29 cellular contexts compared by ENCODE assay signal in the genomic region with DNA sequence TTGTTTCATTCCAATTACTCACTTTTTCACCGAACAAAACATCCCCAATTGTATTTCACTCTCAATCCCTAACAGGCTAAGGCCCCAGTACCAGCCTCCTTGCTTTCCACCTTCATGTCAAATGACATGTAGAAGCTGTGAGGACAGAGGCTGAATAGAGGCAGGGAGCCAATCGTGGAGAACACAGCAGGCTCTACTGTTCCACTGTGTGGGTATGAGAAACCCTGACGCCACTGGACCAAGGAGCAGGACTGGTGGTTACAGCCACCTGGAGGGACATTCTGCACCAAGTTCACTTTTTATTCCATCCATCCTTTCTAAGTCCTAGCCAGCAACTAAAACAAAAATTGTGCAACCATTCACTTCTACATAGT.
"Had no signal": no experiment of that assay in that cellular context is flagged by ENCODE, and none has a peak within 500 bp of the region (broad histone marks: within the 10 kb centered on the region; RNA-seq: fewer than 3 reads in every experiment).

No MANE protein-coding gene starts in this region.

- DNase-seq: activated CD4-positive, alpha-beta memory T cell treated with anti-CD3 and anti-CD28 coated beads, Interleukin-2, amount 10 ng/mL, durations not matched to agents 7 days and 5 days; activated CD4-positive, alpha-beta T cell treated with anti-CD3 and anti-CD28 coated beads for 1 hour; activated CD4-positive, alpha-beta T cell treated with anti-CD3 and anti-CD28 coated beads for 48 hours; activated CD4-positive, CD25-positive, alpha-beta regulatory T cell; activated CD8-positive, alpha-beta memory T cell treated with anti-CD3 and anti-CD28 coated beads for 24 hours; activated CD8-positive, alpha-beta memory T cell treated with anti-CD3 and anti-CD28 coated beads, Interleukin-2, amount 10 ng/mL, durations not matched to agents 7 days and 5 days; activated CD8-positive, alpha-beta memory T cell treated with anti-CD3 and anti-CD28 coated beads, Interleukin-2, amount 50 U/mL, for 48 hours; activated effector memory CD4-positive, alpha-beta T cell treated with Interleukin-2 at 50 U/mL for 16 hours; activated naive CD4-positive, alpha-beta T cell treated with anti-CD3 and anti-CD28 coated beads, Interleukin-2, amount 10 ng/mL, durations not matched to agents 7 days and 5 days; activated naive CD8-positive, alpha-beta T cell treated with anti-CD3 and anti-CD28 coated beads, Interleukin-2, amount 50 U/mL, for 24 hours; activated T-cell treated with anti-CD3 and anti-CD28 coated beads, Interleukin-2, amount 50 U/mL, for 48 hours; brain microvascular endothelial cell; Kasumi-1; KG1; MG63; MV-4-11; NCI-H1092; NCI-H1436 treated with DMSO at 0.1 percent for 48 hours; NCI-H187; NCI-H2029 treated with DMSO at 0.1 percent for 48 hours; NCI-H2107; NCI-H2171; NCI-H510A; NCI-H526; NCI-H748 treated with DMSO at 0.1 percent for 48 hours; Right ventricle myocardium superior; T1000; WERI-Rb-1 had no signal

- H3K27me3 ChIP-seq: brain microvascular endothelial cell, MG63 had no signal

- H3K9me3 ChIP-seq: MG63 had no signal

- H3K36me3 ChIP-seq: brain microvascular endothelial cell, MG63, WERI-Rb-1 had no signal

- H3K4me3 ChIP-seq: SK-N-MC had no signal

- ATAC-seq: activated CD8-positive, alpha-beta memory T cell treated with anti-CD3 and anti-CD28 coated beads, Interleukin-2, amount 10 ng/mL, durations not matched to agents 7 days and 5 days; activated naive CD8-positive, alpha-beta T cell treated with anti-CD3 and anti-CD28 coated beads, Interleukin-2, amount 50 U/mL, for 24 hours had no signal

- H3K27ac ChIP-seq: brain microvascular endothelial cell, SK-N-MC, WERI-Rb-1 had no signal
